21 cellular contexts compared by ENCODE assay signal in the genomic region with DNA sequence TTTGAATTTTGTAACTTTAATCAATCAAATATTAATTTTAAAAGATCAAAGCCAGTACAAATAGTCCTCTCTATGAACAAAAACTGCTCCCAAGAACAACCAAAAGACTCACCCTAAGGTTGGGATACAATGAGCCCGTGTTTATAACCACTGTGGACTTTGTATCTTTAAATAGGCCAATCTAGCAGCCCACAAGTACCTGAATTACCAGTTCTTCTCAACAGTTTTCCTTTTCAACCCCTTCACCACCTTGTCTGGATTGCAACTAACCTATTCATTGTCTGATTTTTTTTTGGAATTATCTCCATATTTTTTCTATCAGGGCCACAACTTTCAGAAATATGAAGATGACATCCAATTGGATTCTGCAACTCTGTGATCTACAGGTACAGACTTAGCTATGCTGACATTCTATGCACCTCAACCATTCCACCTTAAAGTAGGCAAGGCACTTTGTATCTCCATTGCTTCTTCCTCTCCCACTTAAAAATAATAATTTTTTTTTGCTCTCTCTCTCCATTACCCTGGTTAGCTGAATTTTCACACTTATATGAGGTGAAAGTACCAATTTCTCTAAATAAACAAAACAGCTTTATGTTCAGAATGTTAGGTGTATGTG.
"Had no signal": no experiment of that assay in that cellular context is flagged by ENCODE, and none has a peak within 500 bp of the region (broad histone marks: within the 10 kb centered on the region; RNA-seq: fewer than 3 reads in every experiment).

No MANE protein-coding gene starts in this region.

- H3K4me1 ChIP-seq: testis had no signal

- H3K27me3 ChIP-seq: testis, upper lobe of left lung had no signal

- H3K27ac ChIP-seq: esophagus squamous epithelium, psoas muscle, skin epidermis, testis, upper lobe of left lung, WERI-Rb-1 had no signal

- H3K4me1 Mint-ChIP-seq: activated naive CD4-positive, alpha-beta T cell treated with anti-CD3 and anti-CD28 coated beads, Interleukin-2, amount 50 U/mL, for 24 hours; naive B cell; neural crest cell; stimulated activated naive CD8-positive, alpha-beta T cell treated with anti-CD3 and anti-CD28 coated beads, Interleukin-15, amount 100 ng/mL, for 72 hours had no signal

- H3K27ac Mint-ChIP-seq: activated naive CD4-positive, alpha-beta T cell treated with anti-CD3 and anti-CD28 coated beads, Interleukin-2, amount 50 U/mL, for 24 hours; activated T-cell treated with anti-CD3 and anti-CD28 coated beads, Interleukin-2, amount 50 U/mL, for 72 hours; effector memory CD8-positive, alpha-beta T cell; naive B cell; stimulated activated naive CD8-positive, alpha-beta T cell treated with anti-CD3 and anti-CD28 coated beads, Interleukin-15, amount 100 ng/mL, for 72 hours had no signal

- H3K4me3 ChIP-seq: esophagus squamous epithelium, lung, psoas muscle, skin epidermis, testis, upper lobe of left lung had no signal

- ATAC-seq: activated T-cell treated with anti-CD3 and anti-CD28 coated beads, Interleukin-2, amount 50 U/mL, for 72 hours; effector memory CD8-positive, alpha-beta T cell; left cardiac atrium; psoas muscle; right cardiac atrium; stimulated activated naive CD8-positive, alpha-beta T cell treated with anti-CD3 and anti-CD28 coated beads, Interleukin-15, amount 100 ng/mL, for 72 hours had no signal

- H3K36me3 ChIP-seq: esophagus squamous epithelium, upper lobe of left lung, WERI-Rb-1 had no signal

- H3K9me3 ChIP-seq: esophagus squamous epithelium, psoas muscle, testis, upper lobe of left lung had no signal

- H3K4me3 Mint-ChIP-seq: activated naive CD4-positive, alpha-beta T cell treated with anti-CD3 and anti-CD28 coated beads, Interleukin-2, amount 50 U/mL, for 24 hours; activated T-cell treated with anti-CD3 and anti-CD28 coated beads, Interleukin-2, amount 50 U/mL, for 72 hours; effector memory CD8-positive, alpha-beta T cell; naive B cell; neural crest cell; stimulated activated naive CD8-positive, alpha-beta T cell treated with anti-CD3 and anti-CD28 coated beads, Interleukin-15, amount 100 ng/mL, for 72 hours had no signal

- H3K9me3 Mint-ChIP-seq: activated naive CD4-positive, alpha-beta T cell treated with anti-CD3 and anti-CD28 coated beads, Interleukin-2, amount 50 U/mL, for 24 hours had no signal

- DNase-seq: activated CD4-positive, alpha-beta T cell treated with anti-CD3 and anti-CD28 coated beads for 1 hour; activated effector memory CD4-positive, alpha-beta T cell treated with anti-CD3 and anti-CD28 coated beads, Interleukin-2, amount 50 U/mL, for 16 hours; activated T-cell treated with anti-CD3 and anti-CD28 coated beads, Interleukin-2, amount 50 U/mL, for 72 hours; dermis blood vessel endothelial cell; effector memory CD8-positive, alpha-beta T cell; esophagus squamous epithelium; left cardiac atrium; naive B cell; psoas muscle; right cardiac atrium; stimulated activated CD4-positive, alpha-beta T cell treated with anti-CD3 and anti-CD28 coated beads, Interleukin-15, amount 100 ng/mL, for 24 hours; stimulated activated CD4-positive, alpha-beta T cell treated with anti-CD3 and anti-CD28 coated beads, Interleukin-2, amount 100 ng/mL, for 48 hours; stimulated activated naive CD8-positive, alpha-beta T cell treated with anti-CD3 and anti-CD28 coated beads, Interleukin-15, amount 100 ng/mL, for 72 hours; SW 1271; testis; upper lobe of left lung; WERI-Rb-1 had no signal
